In the genomic region with DNA sequence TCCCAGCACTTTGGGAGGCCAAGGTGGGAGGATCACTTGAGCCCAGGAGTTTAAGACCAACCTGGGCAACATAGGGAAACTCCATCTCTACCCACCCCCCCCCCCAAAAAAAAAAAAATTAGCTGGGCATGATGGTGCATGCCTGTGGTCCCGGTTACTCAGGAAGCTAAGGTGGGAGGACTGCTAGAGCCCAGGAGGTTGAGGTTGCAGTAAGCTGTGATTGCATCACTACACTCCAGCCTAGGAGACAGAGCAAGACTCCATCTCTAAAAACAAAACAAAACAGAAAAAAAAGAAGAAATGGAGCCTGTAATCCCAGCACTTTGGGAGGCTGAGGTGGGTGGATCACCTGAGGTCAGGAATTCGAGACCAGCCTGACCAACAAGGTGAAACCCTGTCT, we compare ENCODE assay signal across 9 cellular contexts. TPM values are rescaled to one million over a fixed set of nuclear protein-coding genes. Genes with fewer than 3 reads are reported as not detected.
DNase-seq lines count a peak whose midpoint lies in the region; TF ChIP-seq lines count a peak whose summit lies in the region.
"Not testable (repeated sequence)": the region's sequence is repeated elsewhere in the genome, so short reads cannot be mapped to it uniquely, and the experiment has no call there.
"Had no signal": no experiment of that assay in that cellular context is flagged by ENCODE, and none has a peak within 500 bp of the region (broad histone marks: within the 10 kb centered on the region; RNA-seq: fewer than 3 reads in every experiment).

No MANE protein-coding gene starts in this region.

- H3K4me3 ChIP-seq in mammary epithelial cell (replicated peaks in 1 of 3; ENCODE audit: insufficient read depth in 1 of 3, low read depth in 2 of 3, low read length in 3 of 3); dorsolateral prefrontal cortex; subcutaneous abdominal adipose tissue (ENCODE audit: low read depth in 1 of 5, low read length in 5 of 5): not testable (repeated sequence)

- in situ Hi-C loops in KBM-7 (cut with MboI; ENCODE audit: low pct_unique_long_range_greater_than_20kb, low sequenced_read_pairs); mammary epithelial cell (cut with MboI; ENCODE audit: low sequenced_read_pairs in 2 of 2): not testable (repeated sequence)

- H3K27me3 ChIP-seq in mammary epithelial cell (ENCODE audit: insufficient read depth, low read length); dorsolateral prefrontal cortex; subcutaneous abdominal adipose tissue (ENCODE audit: control insufficient read depth in 5 of 5, insufficient read depth in 4 of 5, low read length in 5 of 5): not testable (repeated sequence)

- not testable (repeated sequence) for H4K20me1 ChIP-seq in mammary epithelial cell (ENCODE audit: insufficient read depth, low read length)

- not testable (repeated sequence) for H3K4me1 ChIP-seq in mammary epithelial cell (ENCODE audit: insufficient read depth, low read length)
- peaks cover 2 to 42% (median 19%) of the 10 kb centered on the region in 5 donors for H3K4me1 ChIP-seq in subcutaneous abdominal adipose tissue (ENCODE audit: control insufficient read depth in 5 of 5, insufficient read depth in 5 of 5, low read length in 5 of 5)

- H3K9ac ChIP-seq in mammary epithelial cell (ENCODE audit: insufficient read depth, low read length); subcutaneous abdominal adipose tissue (ENCODE audit: low read length in 5 of 5): not testable (repeated sequence)

- H3K36me3 ChIP-seq in mammary epithelial cell (ENCODE audit: insufficient read depth, low read length): not testable (repeated sequence)
- H3K36me3 ChIP-seq in subcutaneous abdominal adipose tissue (ENCODE audit: control insufficient read depth in 5 of 5, insufficient read depth in 5 of 5, low read length in 5 of 5): peaks cover 0 to 46% (median 28%) of the 10 kb centered on the region in 5 donors

- not testable (repeated sequence) for H3K79me2 ChIP-seq in mammary epithelial cell (ENCODE audit: insufficient read depth, low read length)

- H3K4me2 ChIP-seq in mammary epithelial cell (ENCODE audit: insufficient read depth, low read depth, low read length): not testable (repeated sequence)

- H3K9me3 ChIP-seq in mammary epithelial cell (replicated peaks; ENCODE audit: insufficient read depth, low read length); subcutaneous abdominal adipose tissue (ENCODE audit: control insufficient read depth in 5 of 5, low read length in 5 of 5): not testable (repeated sequence)

- intact Hi-C loops in mammary epithelial cell (cut with micrococcal nuclease); dorsolateral prefrontal cortex (cut with DNase I): not testable (repeated sequence)

- BruUV-seq in mammary epithelial cell (replicated peaks; lab: Mats Ljungman, UMichigan): not testable (repeated sequence)

- WGBS in mammary epithelial cell (ENCODE audit: low coverage, missing lambda C conversion rate): 95% methylated on average over 2 of the region's 2 CpGs

- DNase-seq in KBM-7 (peak; percentile 17), mammary epithelial cell (peak; percentile 27), iris pigment epithelial cell (ENCODE audit: low read depth) (peak; percentile 67)
- DNase-seq in dorsolateral prefrontal cortex: not testable (repeated sequence)

- peak overlapping the region; percentile 63; the same call in 1 of the 2 replicates for H3K27ac ChIP-seq in 22Rv1
- peak overlapping the region; percentile 94 for H3K27ac ChIP-seq in VCaP
- H3K27ac ChIP-seq in mammary epithelial cell (ENCODE audit: insufficient read depth, low read depth, low read length): not testable (repeated sequence)
- H3K27ac ChIP-seq in dorsolateral prefrontal cortex: peak overlapping the region in 46 of 59 donors; percentile 2 to 77 (median 48)
- peak overlapping the region; percentile 32 for H3K27ac ChIP-seq in subcutaneous abdominal adipose tissue (ENCODE audit: low read depth, low read length)

- dilution Hi-C loops in mammary epithelial cell (cut with HindIII; ENCODE audit: low sequenced_read_pairs): not testable (repeated sequence)

- CTCF ChIA-PET in mammary epithelial cell (lab: Charles Lee; ENCODE audit: low non-redundant PET): interaction anchor here (1.1 kb wide), 1 partner anchor 280 kb away, joined by 4 read pairs; no protein-coding TSS in a partner anchor

- TF ChIP-seq CTCF in 22Rv1 (IDR thresholded peaks at IDR 0.05); VCaP (conservative IDR thresholded peaks at IDR 0.05); mammary epithelial cell (conservative IDR thresholded peaks at IDR 0.05 in 1 of 2, IDR thresholded peaks at IDR 0.05 in 1 of 2; ENCODE audit: extremely low read depth in 1 of 2, insufficient read depth in 1 of 2, low read depth in 1 of 2, low read length in 2 of 2); dorsolateral prefrontal cortex (IDR thresholded peaks at IDR 0.05 in 54 of 56, conservative IDR thresholded peaks at IDR 0.05 in 2 of 56; ENCODE audit: low read depth in 1 of 56, partially characterized antibody in 56 of 56): not testable (repeated sequence)

- not testable (repeated sequence) for H2AFZ ChIP-seq in mammary epithelial cell (ENCODE audit: low read depth, low read length)

RNA-seq across cellular contexts. Expression of gene SPARCL1, which starts 37.3 kb away (rescaled TPM):
- total RNA-seq in mammary epithelial cell (1 to 10 TPM in 1 of 2 donors, not detected in 1; 1.2 TPM), dorsolateral prefrontal cortex (1,000 to 10,000 TPM in 109 of 120 experiments, 100 to 1,000 TPM in 11; 619 to 2,075 (median 1,355) TPM)
- polyA plus RNA-seq in mammary epithelial cell: 0.01 TPM
- polyA minus RNA-seq in mammary epithelial cell: not detected
- total RNA-seq: Calu3, OCI-LY7 had no signal

Comparison
In these comparisons a context has a peak if more than half of its experiments do, and no peak if none do; other contexts are left out.
1. RNA of gene SPARCL1, which starts 37.3 kb away (total RNA-seq): 619 to 2,075 TPM in dorsolateral prefrontal cortex; 1.2 TPM in mammary epithelial cell; every median in the first group is over 100 times any median in the second.